In genomic region chr3:107740992-107741896, GRCh38 we compare ENCODE assay signal across 8 cellular contexts.
DNase-seq lines count a peak whose midpoint lies in the region; ATAC-seq, FAIRE-seq and TF ChIP-seq lines count a peak whose summit lies in the region.

No MANE protein-coding gene starts in this region.

- FAIRE-seq in bronchial epithelial cell (lab: Jason Lieb, UNC): no peak

- no peak overlapping the region for H2AFZ ChIP-seq in Loucy (ENCODE audit: low read length)

- H3K79me2 ChIP-seq in Loucy (ENCODE audit: insufficient read depth, low read length): no peaks in the 10 kb centered on the region

- TF ChIP-seq CTCF in Loucy (conservative IDR thresholded peaks at IDR 0.05; ENCODE audit: low read length): peak; percentile 74
- TF ChIP-seq CTCF in bronchial epithelial cell (IDR thresholded peaks at IDR 0.05; ENCODE audit: insufficient read depth, low read length, severe bottlenecking): peak; percentile 22

- no peaks in the 10 kb centered on the region for H3K27me3 ChIP-seq in Loucy (ENCODE audit: insufficient read depth, low read length, poor library complexity, severe bottlenecking)
- H3K27me3 ChIP-seq in bronchial epithelial cell (ENCODE audit: control insufficient read depth, insufficient read depth, low read length): no peaks in the 10 kb centered on the region

- DNase-seq in DMS114 treated with DMSO at 0.1 percent for 48 hours (lab: John Stamatoyannopoulos, UW; ENCODE audit: unreplicated experiment): peak; percentile 11
- DNase-seq in bronchial epithelial cell (ENCODE audit: low read depth): peak; percentile 42
- DNase-seq in middle frontal gyrus (ENCODE audit: extremely low spot score, low spot score): peak; percentile 30
- no peak for DNase-seq in ecto neural progenitor cell (ENCODE audit: low spot score)
- DNase-seq in mesenteric fat pad (ENCODE audit: low spot score): no peak

- no peaks in the 10 kb centered on the region for H3K9me3 ChIP-seq in Loucy (ENCODE audit: insufficient read depth, low read depth, low read length)

- H3K4me3 ChIP-seq in Loucy (ENCODE audit: low read length, poor library complexity, severe bottlenecking): no peak overlapping the region
- no peak overlapping the region for H3K4me3 ChIP-seq in bronchial epithelial cell (ENCODE audit: low read depth, low read length)

- ATAC-seq in GM18519 (IDR thresholded peaks at IDR 0.05; ENCODE audit: low FRiP score, unreplicated experiment): no peak
- ATAC-seq in GM18511 (IDR thresholded peaks at IDR 0.05; ENCODE audit: unreplicated experiment): no peak

- no peaks in the 10 kb centered on the region for H3K9me2 ChIP-seq in Loucy (replicated peaks; ENCODE audit: low read depth, low read length)

- H3K4me1 ChIP-seq in Loucy (ENCODE audit: insufficient read depth, low read length, poor library complexity, severe bottlenecking): no peaks in the 10 kb centered on the region

- H3K9ac ChIP-seq in Loucy (ENCODE audit: low read depth, low read length, poor library complexity, severe bottlenecking): no peak overlapping the region

- H4K20me1 ChIP-seq in Loucy (ENCODE audit: insufficient read depth, low read length, poor library complexity, severe bottlenecking): no peaks in the 10 kb centered on the region

- no peak overlapping the region for H3K4me2 ChIP-seq in Loucy (ENCODE audit: low read depth, low read length, poor library complexity, severe bottlenecking)

- peaks cover 27% of the 10 kb centered on the region; the same call in 1 of the 2 replicates for H3K36me3 ChIP-seq in Loucy (ENCODE audit: insufficient read depth, low read length)
- H3K36me3 ChIP-seq in bronchial epithelial cell (ENCODE audit: control insufficient read depth, insufficient read depth, low read length): no peaks in the 10 kb centered on the region

- H3F3A ChIP-seq in Loucy (ENCODE audit: low read depth): no peaks in the 10 kb centered on the region

Comparison
In these comparisons a context has a peak if more than half of its experiments do, and no peak if none do; other contexts are left out.
1. DNase-seq: peak in DMS114 treated with DMSO at 0.1 percent for 48 hours (single experiment), bronchial epithelial cell (single experiment) and middle frontal gyrus (single experiment); none in ecto neural progenitor cell (single experiment) and mesenteric fat pad (single experiment).